ENCODE assay signal across 8 cellular contexts in genomic region chr9:62110486-62110885, GRCh38.
A peak's percentile ranks its signal among the peaks of the same experiment; 100 is the strongest.
DNase-seq lines count a peak whose midpoint lies in the region; ATAC-seq, FAIRE-seq and TF ChIP-seq lines count a peak whose summit lies in the region.
"Not testable (repeated sequence)": the region's sequence is repeated elsewhere in the genome, so short reads cannot be mapped to it uniquely, and the experiment has no call there.

No MANE protein-coding gene starts in this region.

- intact Hi-C loops in GM12878 (cut with micrococcal nuclease; ENCODE audit: unreplicated experiment), result not testable (repeated sequence)

- ATAC-seq in GM18858 (IDR thresholded peaks at IDR 0.05; ENCODE audit: unreplicated experiment), result peak; percentile 96
- peak; percentile 94 for ATAC-seq in GM19043 (IDR thresholded peaks at IDR 0.05; ENCODE audit: low read depth, unreplicated experiment)
- peak; percentile 88 for ATAC-seq in GM21390 (IDR thresholded peaks at IDR 0.05; ENCODE audit: unreplicated experiment)
- peak; percentile 99 for ATAC-seq in HG02610 (IDR thresholded peaks at IDR 0.05; ENCODE audit: unreplicated experiment)
- peak; percentile 92 for ATAC-seq in HG02938 (IDR thresholded peaks at IDR 0.05; ENCODE audit: unreplicated experiment)
- peak; percentile 78 for ATAC-seq in HG03378 (IDR thresholded peaks at IDR 0.05; ENCODE audit: unreplicated experiment)
- ATAC-seq in GM12878, result peak; percentile 94

- not testable (repeated sequence) for TF ChIP-seq RAD21 in GM12878 (IDR thresholded peaks at IDR 0.05; ENCODE audit: insufficient read depth, low read depth, low read length)

- TF ChIP-seq CTCF in GM12878 (IDR thresholded peaks at IDR 0.05 in 2 of 3, conservative IDR thresholded peaks at IDR 0.05 in 1 of 3; ENCODE audit: control insufficient read depth in 2 of 3, extremely low read depth in 1 of 3, insufficient read depth in 1 of 3, low read depth in 3 of 3, low read length in 3 of 3), result not testable (repeated sequence)

- not testable (repeated sequence) for H3K4me2 ChIP-seq in GM12878 (ENCODE audit: control insufficient read depth, insufficient read depth)

- H3K36me3 ChIP-seq in GM12878 (ENCODE audit: control insufficient read depth in 2 of 2, insufficient read depth in 2 of 2, low read length in 1 of 2), result not testable (repeated sequence)

- not testable (repeated sequence) for H3K4me1 ChIP-seq in GM12878 (ENCODE audit: control insufficient read depth, insufficient read depth, low read length)

- H2AFZ ChIP-seq in GM12878 (ENCODE audit: control insufficient read depth, low read depth, low read length), result not testable (repeated sequence)

- TF ChIP-seq EP300 in GM12878 (IDR thresholded peaks at IDR 0.05; ENCODE audit: borderline replicate concordance in 1 of 2, control insufficient read depth in 1 of 2, low read depth in 2 of 2, low read length in 2 of 2), result not testable (repeated sequence)

- H3K27ac ChIP-seq in GM12878 (ENCODE audit: control insufficient read depth, insufficient read depth), result not testable (repeated sequence)

- H3K27me3 ChIP-seq in GM12878 (replicated peaks in 1 of 2; ENCODE audit: control insufficient read depth in 2 of 2, insufficient read depth in 2 of 2, low read length in 1 of 2), result not testable (repeated sequence)

- RAD21 ChIA-PET in GM12878 (lab: Charles Lee; ENCODE audit: unreplicated experiment), result not testable (repeated sequence)

- not testable (repeated sequence) for DNase-seq in GM12891 (ENCODE audit: insufficient read length, low spot score); GM12878 (ENCODE audit: low read depth, low spot score)

- POLR2A ChIA-PET in GM12878 (lab: Charles Lee), result not testable (repeated sequence)

- not testable (repeated sequence) for TF ChIP-seq POLR2A in GM12891 (IDR thresholded peaks at IDR 0.05; ENCODE audit: low read depth, low read length); GM12878 (IDR thresholded peaks at IDR 0.05; ENCODE audit: low read depth, low read length)

- CTCF ChIA-PET in GM12878 (lab: Yijun Ruan, JAX), result not testable (repeated sequence)

- in situ Hi-C loops in GM12878 (cut with MboI), result not testable (repeated sequence)

- not testable (repeated sequence) for H3K9ac ChIP-seq in GM12878 (ENCODE audit: control insufficient read depth, insufficient read depth, low read length)

- BruUV-seq in GM12878 (replicated peaks; lab: Mats Ljungman, UMichigan), result not testable (repeated sequence)

- H3K79me2 ChIP-seq in GM12878 (ENCODE audit: control insufficient read depth, insufficient read depth, low read length), result not testable (repeated sequence)

- FAIRE-seq in GM12891 (lab: Jason Lieb, UNC); GM12878 (lab: Jason Lieb, UNC): not testable (repeated sequence)

- H3K4me3 ChIP-seq in GM12878, result not testable (repeated sequence)

- 4% methylated on average over 3 of the region's 5 CpGs for WGBS in GM12878 (ENCODE audit: insufficient coverage, insufficient replicate concordance, low lambda C conversion rate, missing lambda C conversion rate)

- H4K20me1 ChIP-seq in GM12878 (ENCODE audit: control insufficient read depth, insufficient read depth), result not testable (repeated sequence)

- SMC1A ChIA-PET in GM12878 (lab: Charles Lee; ENCODE audit: uncharacterized antibody, unreplicated experiment), result not testable (repeated sequence)

- H3K9me3 ChIP-seq in GM12878 (replicated peaks; ENCODE audit: control insufficient read depth, insufficient read depth, low read length), result not testable (repeated sequence)

TF ChIP-seq in GM12891, 5 proteins besides CTCF, POLR2A, EP300 and RAD21:
- TF ChIP-seq SPI1 (IDR thresholded peaks at IDR 0.05; ENCODE audit: low read depth, low read length), result peak; percentile 14; the same call in 1 of the 2 replicates

TF ChIP-seq in GM12878, 131 proteins besides CTCF, POLR2A, EP300 and RAD21:
- TF ChIP-seq TCF7 (IDR thresholded peaks at IDR 0.05; ENCODE audit: borderline replicate concordance), result peak; percentile 89
- 0 out of 2 replicates have a peak, but pooled peaks have one; percentile 50 for TF ChIP-seq PAX5 (IDR thresholded peaks at IDR 0.05; ENCODE audit: borderline replicate concordance, low read depth, low read length)
- 0 out of 2 replicates have a peak, but pooled peaks have one; percentile 2 for TF ChIP-seq SPI1 (IDR thresholded peaks at IDR 0.05; ENCODE audit: borderline replicate concordance, insufficient read depth, low read depth, low read length)
